ENCODE assay signal across 20 cellular contexts in the genomic region with DNA sequence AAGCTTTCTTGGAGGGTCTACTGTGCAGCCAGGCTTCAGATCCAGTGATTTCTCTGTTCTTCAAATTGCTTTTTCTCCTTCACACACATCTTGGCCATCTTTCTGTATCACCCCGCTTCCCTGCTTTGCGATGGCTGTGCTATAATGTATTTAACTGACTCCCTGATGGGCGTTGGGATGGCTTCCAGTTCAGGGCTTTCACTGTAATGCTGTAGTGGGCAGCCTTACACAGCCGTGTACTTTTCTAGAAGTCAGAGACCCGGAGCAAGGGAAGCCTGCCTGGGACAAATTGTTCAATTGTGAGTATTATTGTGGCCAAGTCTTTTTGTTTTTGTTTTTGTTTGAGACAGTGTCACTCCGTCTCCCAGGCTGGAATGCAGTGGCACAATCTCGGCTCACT. TPM values are rescaled to one million over a fixed set of nuclear protein-coding genes. Genes with fewer than 3 reads are reported as not detected.
DNase-seq lines count a peak whose midpoint lies in the region; ATAC-seq lines count a peak whose summit lies in the region.
"Had no signal": no experiment of that assay in that cellular context is flagged by ENCODE, and none has a peak within 500 bp of the region (broad histone marks: within the 10 kb centered on the region; RNA-seq: fewer than 3 reads in every experiment).

No MANE protein-coding gene starts in this region.

- DNase-seq in AG20443 (ENCODE audit: low spot score) (peak; percentile 8), midbrain (lab: John Stamatoyannopoulos, UW) (peak; percentile 14), superior temporal gyrus (ENCODE audit: extremely low spot score) (peak; percentile 51), HuH-7.5 (ENCODE audit: low spot score) (no peak), SJCRH30 (no peak)
- DNase-seq: AML-193; CD8-positive, alpha-beta T cell; NCI-H1092; NCI-H1436; NCI-H187 treated with DMSO at 0.1 percent for 48 hours; NCI-H2107; NCI-H226; NCI-H524; NCI-H774; Peyer's patch had no signal

- no peak overlapping the region for H3K4me3 ChIP-seq in SJCRH30
- H3K4me3 ChIP-seq: K562, Peyer's patch, SJSA1 had no signal

- H3K36me3 ChIP-seq in SJCRH30: no peaks in the 10 kb centered on the region
- H3K36me3 ChIP-seq: Peyer's patch, SJSA1 had no signal

- H3K27ac ChIP-seq in angular gyrus (ENCODE audit: low read depth, low read length) (peak overlapping the region; percentile 91), SJCRH30 (no peak overlapping the region)
- H3K27ac ChIP-seq: Peyer's patch, SJSA1 had no signal

- peaks cover 17% of the 10 kb centered on the region for H3K27me3 ChIP-seq in SJCRH30
- H3K27me3 ChIP-seq: Peyer's patch, SJSA1 had no signal

- ATAC-seq in HG03457 (IDR thresholded peaks at IDR 0.05; ENCODE audit: unreplicated experiment): no peak
- ATAC-seq: CD8-positive, alpha-beta T cell had no signal

- H3K9me3 ChIP-seq in SJCRH30 (replicated peaks): no peaks in the 10 kb centered on the region
- H3K9me3 ChIP-seq: Peyer's patch, SJSA1 had no signal

- no peaks in the 10 kb centered on the region for H3K4me1 ChIP-seq in SJCRH30
- H3K4me1 ChIP-seq: Peyer's patch, SJSA1 had no signal

RNA-seq across cellular contexts. Expression of gene PAK4, which starts 19.4 kb away (rescaled TPM):
- total RNA-seq in SJCRH30 (2014; rRNA removed; shearing (Covaris generic)): 9.1 and 11.6 TPM in 2 replicates

RNA-seq across cellular contexts. Expression of gene ACP7, which starts 22.0 kb away (rescaled TPM):
- not detected in 2 replicates for total RNA-seq in SJCRH30 (2014; rRNA removed; shearing (Covaris generic))
- total RNA-seq: CD8-positive, alpha-beta T cell; K562; OCI-LY7; Peyer's patch; SJSA1 had no signal

Comparison
In these comparisons a context has a peak if more than half of its experiments do, and no peak if none do; other contexts are left out.
1. DNase-seq: peak in AG20443 (single experiment), midbrain (single experiment) and superior temporal gyrus (single experiment); none in HuH-7.5 (single experiment) and SJCRH30 (0 of 2).